ENCODE assay signal across 1 cellular context in the genomic region with DNA sequence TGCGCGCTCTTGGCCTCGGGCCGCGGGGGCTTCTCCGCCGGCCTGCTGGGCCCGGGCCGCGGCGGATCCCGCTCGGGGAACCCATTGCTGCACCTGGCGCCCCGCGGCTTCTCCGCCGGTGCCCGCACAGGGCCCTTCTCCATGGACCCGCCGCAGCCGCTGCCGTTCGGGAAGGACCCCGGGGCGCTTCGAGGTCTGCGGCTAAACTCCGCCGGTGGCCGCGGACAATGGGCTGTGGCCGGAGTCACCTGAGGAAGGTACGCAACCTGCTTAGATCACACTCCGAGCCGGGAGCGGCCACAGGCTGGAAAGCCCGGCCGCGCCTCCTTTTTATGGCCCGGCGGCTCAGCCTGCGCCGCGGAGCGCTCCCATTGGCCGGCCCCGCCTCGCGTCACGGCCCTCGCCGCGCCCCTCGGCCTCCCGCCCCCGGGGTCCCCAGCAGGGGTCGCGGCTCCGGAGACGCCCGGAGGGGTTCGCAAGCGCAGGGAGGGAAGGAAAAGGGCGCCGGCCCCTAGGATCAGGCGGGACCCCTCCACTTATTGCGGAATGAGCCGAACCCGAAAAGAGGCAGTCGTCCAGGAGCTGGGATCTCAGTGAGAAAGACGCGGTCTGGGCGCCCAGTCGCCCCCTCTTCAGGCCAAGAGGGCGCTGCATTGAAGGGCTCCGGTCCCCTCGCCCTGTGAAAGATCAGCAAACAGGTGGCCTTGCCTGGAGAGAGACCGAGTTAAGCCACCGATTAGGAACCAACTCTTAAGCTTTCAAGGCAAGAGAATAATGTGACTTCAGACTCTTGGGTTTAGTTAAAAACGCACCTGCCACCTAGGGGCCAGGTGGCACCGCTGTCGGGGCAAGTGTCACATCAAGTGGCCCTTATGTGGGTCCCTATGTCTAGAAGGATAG.
TF ChIP-seq lines count a peak whose summit lies in the region.

A gene with protein sequence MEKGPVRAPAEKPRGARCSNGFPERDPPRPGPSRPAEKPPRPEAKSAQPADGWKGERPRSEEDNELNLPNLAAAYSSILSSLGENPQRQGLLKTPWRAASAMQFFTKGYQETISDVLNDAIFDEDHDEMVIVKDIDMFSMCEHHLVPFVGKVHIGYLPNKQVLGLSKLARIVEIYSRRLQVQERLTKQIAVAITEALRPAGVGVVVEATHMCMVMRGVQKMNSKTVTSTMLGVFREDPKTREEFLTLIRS (minus strand): TSS at position 306 of the 900 bp plus-strand sequence. CDS start 163 bp downstream, at position 143.

TF ChIP-seq in HepG2, 621 proteins besides CTCF, POLR2A, EP300 and RAD21 (continued from another document and continues in another):
- no peak for TF ChIP-seq HHEX (CRISPR knock-in tag; IDR thresholded peaks at IDR 0.05)
- no peak for TF ChIP-seq SOX6 (IDR thresholded peaks at IDR 0.05)
- no peak for TF ChIP-seq SOX6 (CRISPR knock-in tag; IDR thresholded peaks at IDR 0.05)
- peak; percentile 54; the same call in 1 of the 2 replicates for TF ChIP-seq ZNF329 (CRISPR knock-in tag; IDR thresholded peaks at IDR 0.05; ENCODE audit: low read depth)
- no peak for TF ChIP-seq MTA3 (CRISPR knock-in tag; IDR thresholded peaks at IDR 0.05)
- TF ChIP-seq ZNF24 (IDR thresholded peaks at IDR 0.05): no peak
- TF ChIP-seq, protein P1, sequence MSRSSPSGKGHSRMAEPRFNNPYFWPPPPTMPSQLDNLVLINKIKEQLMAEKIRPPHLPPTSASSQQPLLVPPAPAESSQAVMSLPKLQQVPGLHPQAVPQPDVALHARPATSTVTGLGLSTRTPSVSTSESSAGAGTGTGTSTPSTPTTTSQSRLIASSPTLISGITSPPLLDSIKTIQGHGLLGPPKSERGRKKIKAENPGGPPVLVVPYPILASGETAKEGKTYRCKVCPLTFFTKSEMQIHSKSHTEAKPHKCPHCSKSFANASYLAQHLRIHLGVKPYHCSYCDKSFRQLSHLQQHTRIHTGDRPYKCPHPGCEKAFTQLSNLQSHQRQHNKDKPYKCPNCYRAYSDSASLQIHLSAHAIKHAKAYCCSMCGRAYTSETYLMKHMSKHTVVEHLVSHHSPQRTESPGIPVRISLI (CRISPR knock-in tag; IDR thresholded peaks at IDR 0.05; ENCODE audit: borderline replicate concordance): peak; percentile 31; the same call in 1 of the 2 replicates
- TF ChIP-seq, protein P2, sequence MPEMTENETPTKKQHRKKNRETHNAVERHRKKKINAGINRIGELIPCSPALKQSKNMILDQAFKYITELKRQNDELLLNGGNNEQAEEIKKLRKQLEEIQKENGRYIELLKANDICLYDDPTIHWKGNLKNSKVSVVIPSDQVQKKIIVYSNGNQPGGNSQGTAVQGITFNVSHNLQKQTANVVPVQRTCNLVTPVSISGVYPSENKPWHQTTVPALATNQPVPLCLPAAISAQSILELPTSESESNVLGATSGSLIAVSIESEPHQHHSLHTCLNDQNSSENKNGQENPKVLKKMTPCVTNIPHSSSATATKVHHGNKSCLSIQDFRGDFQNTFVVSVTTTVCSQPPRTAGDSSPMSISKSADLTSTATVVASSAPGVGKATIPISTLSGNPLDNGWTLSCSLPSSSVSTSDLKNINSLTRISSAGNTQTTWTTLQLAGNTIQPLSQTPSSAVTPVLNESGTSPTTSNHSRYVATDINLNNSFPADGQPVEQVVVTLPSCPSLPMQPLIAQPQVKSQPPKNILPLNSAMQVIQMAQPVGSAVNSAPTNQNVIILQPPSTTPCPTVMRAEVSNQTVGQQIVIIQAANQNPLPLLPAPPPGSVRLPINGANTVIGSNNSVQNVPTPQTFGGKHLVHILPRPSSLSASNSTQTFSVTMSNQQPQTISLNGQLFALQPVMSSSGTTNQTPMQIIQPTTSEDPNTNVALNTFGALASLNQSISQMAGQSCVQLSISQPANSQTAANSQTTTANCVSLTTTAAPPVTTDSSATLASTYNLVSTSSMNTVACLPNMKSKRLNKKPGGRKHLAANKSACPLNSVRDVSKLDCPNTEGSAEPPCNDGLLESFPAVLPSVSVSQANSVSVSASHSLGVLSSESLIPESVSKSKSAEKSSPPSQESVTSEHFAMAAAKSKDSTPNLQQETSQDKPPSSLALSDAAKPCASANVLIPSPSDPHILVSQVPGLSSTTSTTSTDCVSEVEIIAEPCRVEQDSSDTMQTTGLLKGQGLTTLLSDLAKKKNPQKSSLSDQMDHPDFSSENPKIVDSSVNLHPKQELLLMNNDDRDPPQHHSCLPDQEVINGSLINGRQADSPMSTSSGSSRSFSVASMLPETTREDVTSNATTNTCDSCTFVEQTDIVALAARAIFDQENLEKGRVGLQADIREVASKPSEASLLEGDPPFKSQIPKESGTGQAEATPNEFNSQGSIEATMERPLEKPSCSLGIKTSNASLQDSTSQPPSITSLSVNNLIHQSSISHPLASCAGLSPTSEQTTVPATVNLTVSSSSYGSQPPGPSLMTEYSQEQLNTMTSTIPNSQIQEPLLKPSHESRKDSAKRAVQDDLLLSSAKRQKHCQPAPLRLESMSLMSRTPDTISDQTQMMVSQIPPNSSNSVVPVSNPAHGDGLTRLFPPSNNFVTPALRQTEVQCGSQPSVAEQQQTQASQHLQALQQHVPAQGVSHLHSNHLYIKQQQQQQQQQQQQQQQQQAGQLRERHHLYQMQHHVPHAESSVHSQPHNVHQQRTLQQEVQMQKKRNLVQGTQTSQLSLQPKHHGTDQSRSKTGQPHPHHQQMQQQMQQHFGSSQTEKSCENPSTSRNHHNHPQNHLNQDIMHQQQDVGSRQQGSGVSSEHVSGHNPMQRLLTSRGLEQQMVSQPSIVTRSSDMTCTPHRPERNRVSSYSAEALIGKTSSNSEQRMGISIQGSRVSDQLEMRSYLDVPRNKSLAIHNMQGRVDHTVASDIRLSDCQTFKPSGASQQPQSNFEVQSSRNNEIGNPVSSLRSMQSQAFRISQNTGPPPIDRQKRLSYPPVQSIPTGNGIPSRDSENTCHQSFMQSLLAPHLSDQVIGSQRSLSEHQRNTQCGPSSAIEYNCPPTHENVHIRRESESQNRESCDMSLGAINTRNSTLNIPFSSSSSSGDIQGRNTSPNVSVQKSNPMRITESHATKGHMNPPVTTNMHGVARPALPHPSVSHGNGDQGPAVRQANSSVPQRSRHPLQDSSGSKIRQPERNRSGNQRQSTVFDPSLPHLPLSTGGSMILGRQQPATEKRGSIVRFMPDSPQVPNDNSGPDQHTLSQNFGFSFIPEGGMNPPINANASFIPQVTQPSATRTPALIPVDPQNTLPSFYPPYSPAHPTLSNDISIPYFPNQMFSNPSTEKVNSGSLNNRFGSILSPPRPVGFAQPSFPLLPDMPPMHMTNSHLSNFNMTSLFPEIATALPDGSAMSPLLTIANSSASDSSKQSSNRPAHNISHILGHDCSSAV (CRISPR knock-in tag; IDR thresholded peaks at IDR 0.05; ENCODE audit: borderline replicate concordance): no peak
- TF ChIP-seq, protein P3, sequence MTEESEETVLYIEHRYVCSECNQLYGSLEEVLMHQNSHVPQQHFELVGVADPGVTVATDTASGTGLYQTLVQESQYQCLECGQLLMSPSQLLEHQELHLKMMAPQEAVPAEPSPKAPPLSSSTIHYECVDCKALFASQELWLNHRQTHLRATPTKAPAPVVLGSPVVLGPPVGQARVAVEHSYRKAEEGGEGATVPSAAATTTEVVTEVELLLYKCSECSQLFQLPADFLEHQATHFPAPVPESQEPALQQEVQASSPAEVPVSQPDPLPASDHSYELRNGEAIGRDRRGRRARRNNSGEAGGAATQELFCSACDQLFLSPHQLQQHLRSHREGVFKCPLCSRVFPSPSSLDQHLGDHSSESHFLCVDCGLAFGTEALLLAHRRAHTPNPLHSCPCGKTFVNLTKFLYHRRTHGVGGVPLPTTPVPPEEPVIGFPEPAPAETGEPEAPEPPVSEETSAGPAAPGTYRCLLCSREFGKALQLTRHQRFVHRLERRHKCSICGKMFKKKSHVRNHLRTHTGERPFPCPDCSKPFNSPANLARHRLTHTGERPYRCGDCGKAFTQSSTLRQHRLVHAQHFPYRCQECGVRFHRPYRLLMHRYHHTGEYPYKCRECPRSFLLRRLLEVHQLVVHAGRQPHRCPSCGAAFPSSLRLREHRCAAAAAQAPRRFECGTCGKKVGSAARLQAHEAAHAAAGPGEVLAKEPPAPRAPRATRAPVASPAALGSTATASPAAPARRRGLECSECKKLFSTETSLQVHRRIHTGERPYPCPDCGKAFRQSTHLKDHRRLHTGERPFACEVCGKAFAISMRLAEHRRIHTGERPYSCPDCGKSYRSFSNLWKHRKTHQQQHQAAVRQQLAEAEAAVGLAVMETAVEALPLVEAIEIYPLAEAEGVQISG (CRISPR knock-in tag; IDR thresholded peaks at IDR 0.05): no peak; the same call in none of the 2 replicates
- no peak for TF ChIP-seq THAP11 (CRISPR knock-in tag; IDR thresholded peaks at IDR 0.05)
- peak; percentile 76 for TF ChIP-seq ZNF724P (CRISPR knock-in tag; IDR thresholded peaks at IDR 0.05; ENCODE audit: borderline replicate concordance)
- no peak for TF ChIP-seq JDP2 (CRISPR knock-in tag; IDR thresholded peaks at IDR 0.05; ENCODE audit: borderline replicate concordance)
- TF ChIP-seq ZKSCAN5 (CRISPR knock-in tag; IDR thresholded peaks at IDR 0.05): no peak
- no peak for TF ChIP-seq ZSCAN9 (CRISPR knock-in tag; IDR thresholded peaks at IDR 0.05; ENCODE audit: borderline replicate concordance)
- no peak for TF ChIP-seq MIER2 (CRISPR knock-in tag; IDR thresholded peaks at IDR 0.05)
- no peak for TF ChIP-seq DNMT3B (CRISPR knock-in tag; conservative IDR thresholded peaks at IDR 0.05)
- TF ChIP-seq, protein P4, sequence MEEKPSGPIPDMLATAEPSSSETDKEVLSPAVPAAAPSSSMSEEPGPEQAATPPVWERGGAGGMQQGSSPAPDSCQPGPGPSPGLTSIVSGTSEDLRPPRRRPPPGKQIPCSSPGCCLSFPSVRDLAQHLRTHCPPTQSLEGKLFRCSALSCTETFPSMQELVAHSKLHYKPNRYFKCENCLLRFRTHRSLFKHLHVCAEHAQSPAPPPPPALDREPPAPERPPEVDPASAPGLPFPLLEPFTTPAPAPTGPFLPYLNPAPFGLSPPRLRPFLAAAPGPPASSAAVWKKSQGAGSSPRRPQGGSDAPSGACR (CRISPR knock-in tag; IDR thresholded peaks at IDR 0.05): no peak; the same call in 1 of the 2 replicates
- no peak for TF ChIP-seq MED8 (CRISPR knock-in tag; IDR thresholded peaks at IDR 0.05; ENCODE audit: insufficient replicate concordance)
- TF ChIP-seq ARNT2 (CRISPR knock-in tag; IDR thresholded peaks at IDR 0.05; ENCODE audit: low read depth): no peak; the same call in none of the 2 replicates
- TF ChIP-seq, protein P5, sequence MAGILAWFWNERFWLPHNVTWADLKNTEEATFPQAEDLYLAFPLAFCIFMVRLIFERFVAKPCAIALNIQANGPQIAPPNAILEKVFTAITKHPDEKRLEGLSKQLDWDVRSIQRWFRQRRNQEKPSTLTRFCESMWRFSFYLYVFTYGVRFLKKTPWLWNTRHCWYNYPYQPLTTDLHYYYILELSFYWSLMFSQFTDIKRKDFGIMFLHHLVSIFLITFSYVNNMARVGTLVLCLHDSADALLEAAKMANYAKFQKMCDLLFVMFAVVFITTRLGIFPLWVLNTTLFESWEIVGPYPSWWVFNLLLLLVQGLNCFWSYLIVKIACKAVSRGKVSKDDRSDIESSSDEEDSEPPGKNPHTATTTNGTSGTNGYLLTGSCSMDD (CRISPR knock-in tag; IDR thresholded peaks at IDR 0.05): no peak
- TF ChIP-seq ZNF777 (CRISPR knock-in tag; IDR thresholded peaks at IDR 0.05): peak; percentile 68; the same call in 1 of the 2 replicates
- TF ChIP-seq ZSCAN22 (CRISPR knock-in tag; IDR thresholded peaks at IDR 0.05): no peak
- TF ChIP-seq, protein P6, sequence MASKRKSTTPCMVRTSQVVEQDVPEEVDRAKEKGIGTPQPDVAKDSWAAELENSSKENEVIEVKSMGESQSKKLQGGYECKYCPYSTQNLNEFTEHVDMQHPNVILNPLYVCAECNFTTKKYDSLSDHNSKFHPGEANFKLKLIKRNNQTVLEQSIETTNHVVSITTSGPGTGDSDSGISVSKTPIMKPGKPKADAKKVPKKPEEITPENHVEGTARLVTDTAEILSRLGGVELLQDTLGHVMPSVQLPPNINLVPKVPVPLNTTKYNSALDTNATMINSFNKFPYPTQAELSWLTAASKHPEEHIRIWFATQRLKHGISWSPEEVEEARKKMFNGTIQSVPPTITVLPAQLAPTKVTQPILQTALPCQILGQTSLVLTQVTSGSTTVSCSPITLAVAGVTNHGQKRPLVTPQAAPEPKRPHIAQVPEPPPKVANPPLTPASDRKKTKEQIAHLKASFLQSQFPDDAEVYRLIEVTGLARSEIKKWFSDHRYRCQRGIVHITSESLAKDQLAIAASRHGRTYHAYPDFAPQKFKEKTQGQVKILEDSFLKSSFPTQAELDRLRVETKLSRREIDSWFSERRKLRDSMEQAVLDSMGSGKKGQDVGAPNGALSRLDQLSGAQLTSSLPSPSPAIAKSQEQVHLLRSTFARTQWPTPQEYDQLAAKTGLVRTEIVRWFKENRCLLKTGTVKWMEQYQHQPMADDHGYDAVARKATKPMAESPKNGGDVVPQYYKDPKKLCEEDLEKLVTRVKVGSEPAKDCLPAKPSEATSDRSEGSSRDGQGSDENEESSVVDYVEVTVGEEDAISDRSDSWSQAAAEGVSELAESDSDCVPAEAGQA (IDR thresholded peaks at IDR 0.05; ENCODE audit: low read depth): no peak
- TF ChIP-seq, protein P6 (CRISPR knock-in tag; IDR thresholded peaks at IDR 0.05; ENCODE audit: borderline replicate concordance): peak; percentile 66; the same call in 1 of the 2 replicates
- no peak for TF ChIP-seq SRSF4 (IDR thresholded peaks at IDR 0.05; ENCODE audit: low read depth, low read length, poor library complexity, severe bottlenecking)
- TF ChIP-seq KMT2A (CRISPR knock-in tag; IDR thresholded peaks at IDR 0.05): no peak
- TF ChIP-seq ZNF331 (CRISPR knock-in tag; IDR thresholded peaks at IDR 0.05): 0 out of 2 replicates have a peak, but pooled peaks have one; percentile 22
- no peak for TF ChIP-seq ZNF550 (CRISPR knock-in tag; IDR thresholded peaks at IDR 0.05; ENCODE audit: borderline replicate concordance)
- TF ChIP-seq MEIS2 (CRISPR knock-in tag; IDR thresholded peaks at IDR 0.05): no peak
- TF ChIP-seq, protein P7, sequence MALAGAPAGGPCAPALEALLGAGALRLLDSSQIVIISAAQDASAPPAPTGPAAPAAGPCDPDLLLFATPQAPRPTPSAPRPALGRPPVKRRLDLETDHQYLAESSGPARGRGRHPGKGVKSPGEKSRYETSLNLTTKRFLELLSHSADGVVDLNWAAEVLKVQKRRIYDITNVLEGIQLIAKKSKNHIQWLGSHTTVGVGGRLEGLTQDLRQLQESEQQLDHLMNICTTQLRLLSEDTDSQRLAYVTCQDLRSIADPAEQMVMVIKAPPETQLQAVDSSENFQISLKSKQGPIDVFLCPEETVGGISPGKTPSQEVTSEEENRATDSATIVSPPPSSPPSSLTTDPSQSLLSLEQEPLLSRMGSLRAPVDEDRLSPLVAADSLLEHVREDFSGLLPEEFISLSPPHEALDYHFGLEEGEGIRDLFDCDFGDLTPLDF (CRISPR knock-in tag; IDR thresholded peaks at IDR 0.05): 0 out of 2 replicates have a peak, but pooled peaks have one; percentile 3
- TF ChIP-seq ZNF552 (CRISPR knock-in tag; IDR thresholded peaks at IDR 0.05; ENCODE audit: borderline replicate concordance): no peak
